Comparison of ENCODE assay signal across 9 cellular contexts in the genomic region with DNA sequence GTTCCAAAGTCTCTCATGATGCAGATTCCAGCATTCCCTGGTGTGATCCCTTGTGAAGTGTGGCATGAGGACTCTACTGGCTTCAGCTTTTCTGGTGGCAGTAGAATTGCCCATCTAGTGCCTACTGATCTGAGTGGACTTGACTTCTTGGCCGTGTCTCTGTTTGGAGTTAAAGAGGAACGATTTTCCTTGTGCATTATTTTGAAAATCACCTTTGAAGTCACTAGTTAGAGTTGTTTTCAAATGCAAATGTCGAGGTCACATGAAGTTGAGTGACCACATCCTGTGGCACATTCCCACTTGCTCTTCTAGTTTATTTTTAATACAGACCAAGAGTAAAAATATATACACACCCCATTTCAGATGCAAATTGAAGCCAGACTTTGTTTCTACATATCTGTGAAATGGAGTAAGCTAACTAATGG.
DNase-seq lines count a peak whose midpoint lies in the region; ATAC-seq and TF ChIP-seq lines count a peak whose summit lies in the region.
"Had no signal": no experiment of that assay in that cellular context is flagged by ENCODE, and none has a peak within 500 bp of the region (broad histone marks: within the 10 kb centered on the region; RNA-seq: fewer than 3 reads in every experiment).

No MANE protein-coding gene starts in this region.

- DNase-seq in AG09319 (ENCODE audit: extremely low read depth, low read depth) (peak; percentile 43), NOMO-1 treated with dmso at 0.1 percent for 144 hours (lab: John Stamatoyannopoulos, UW; ENCODE audit: unreplicated experiment) (no peak), medulla oblongata (ENCODE audit: extremely low spot score) (no peak), NCI-H2029 treated with DMSO at 0.1 percent for 48 hours (lab: John Stamatoyannopoulos, UW) (no peak)
- peak; percentile 65 for DNase-seq in activated CD8-positive, alpha-beta T cell treated with anti-CD3 and anti-CD28 coated beads, Interleukin-2, amount 10 ng/mL, durations not matched to agents 7 days and 5 days
- no peak for DNase-seq in activated CD4-positive, alpha-beta T cell treated with anti-CD3 and anti-CD28 coated beads, Interleukin-2, amount 50 U/mL, for 4 hours

- H3K27me3 Mint-ChIP-seq in activated CD8-positive, alpha-beta T cell treated with anti-CD3 and anti-CD28 coated beads, Interleukin-2, amount 10 ng/mL, durations not matched to agents 7 days and 5 days (ENCODE audit: low read depth): no peaks in the 10 kb centered on the region
- H3K27me3 Mint-ChIP-seq: brain had no signal

- H3K36me3 Mint-ChIP-seq in activated CD8-positive, alpha-beta T cell treated with anti-CD3 and anti-CD28 coated beads, Interleukin-2, amount 10 ng/mL, durations not matched to agents 7 days and 5 days (ENCODE audit: low read depth): peaks cover 2% of the 10 kb centered on the region
- H3K36me3 Mint-ChIP-seq: brain had no signal

- peaks cover 4% of the 10 kb centered on the region for H3K9me3 Mint-ChIP-seq in activated CD8-positive, alpha-beta T cell treated with anti-CD3 and anti-CD28 coated beads, Interleukin-2, amount 10 ng/mL, durations not matched to agents 7 days and 5 days (ENCODE audit: insufficient read depth)

- peaks cover 45% of the 10 kb centered on the region for H3K4me1 Mint-ChIP-seq in activated CD8-positive, alpha-beta T cell treated with anti-CD3 and anti-CD28 coated beads, Interleukin-2, amount 10 ng/mL, durations not matched to agents 7 days and 5 days (ENCODE audit: low read depth)

- no peak overlapping the region for H3K4me3 Mint-ChIP-seq in activated CD8-positive, alpha-beta T cell treated with anti-CD3 and anti-CD28 coated beads, Interleukin-2, amount 10 ng/mL, durations not matched to agents 7 days and 5 days
- H3K4me3 Mint-ChIP-seq: brain had no signal

- H3K27ac Mint-ChIP-seq in activated CD8-positive, alpha-beta T cell treated with anti-CD3 and anti-CD28 coated beads, Interleukin-2, amount 10 ng/mL, durations not matched to agents 7 days and 5 days: peak overlapping the region; percentile 9

- POLR2A ChIA-PET in activated CD8-positive, alpha-beta T cell treated with anti-CD3 and anti-CD28 coated beads, Interleukin-2, amount 10 ng/mL, durations not matched to agents 7 days and 5 days (lab: Charles Lee): interaction anchor here (0.9 kb wide), 1 partner anchor 14 kb away, joined by 4 read pairs; no protein-coding TSS in a partner anchor

- CTCF ChIA-PET in activated CD8-positive, alpha-beta T cell treated with anti-CD3 and anti-CD28 coated beads, Interleukin-2, amount 10 ng/mL, durations not matched to agents 7 days and 5 days (lab: Charles Lee): interaction anchor here (1.2 to 5.2 kb wide), 10 partner anchors 9 to 471 kb away, joined by 4 to 50 read pairs (median 8); no protein-coding TSS in a partner anchor

- no peak for TF ChIP-seq CTCF in AG09319 (IDR thresholded peaks at IDR 0.05; ENCODE audit: low read depth, low read length)

- peak; percentile 86 for ATAC-seq in GM19035 (IDR thresholded peaks at IDR 0.05; ENCODE audit: unreplicated experiment)
- ATAC-seq in HG03060 (IDR thresholded peaks at IDR 0.05; ENCODE audit: low read depth, unreplicated experiment): peak; percentile 62
- ATAC-seq in activated CD8-positive, alpha-beta T cell treated with anti-CD3 and anti-CD28 coated beads, Interleukin-2, amount 10 ng/mL, durations not matched to agents 7 days and 5 days: peak; percentile 39

Comparison
In these comparisons a context has a peak if more than half of its experiments do, and no peak if none do; other contexts are left out.
1. DNase-seq: peak in AG09319 (single experiment) and activated CD8-positive, alpha-beta T cell treated with anti-CD3 and anti-CD28 coated beads, Interleukin-2, amount 10 ng/mL, durations not matched to agents 7 days and 5 days (single experiment); none in NOMO-1 treated with dmso at 0.1 percent for 144 hours (single experiment), medulla oblongata (single experiment), NCI-H2029 treated with DMSO at 0.1 percent for 48 hours (single experiment) and activated CD4-positive, alpha-beta T cell treated with anti-CD3 and anti-CD28 coated beads, Interleukin-2, amount 50 U/mL, for 4 hours (0 of 2).
2. Peak in every context shown above with its lines, with median percentiles within 50 percentile points of each other: ATAC-seq.